In genomic region chr4:82223715-82224114, GRCh38 we compare ENCODE assay signal across 1 cellular context.
TF ChIP-seq lines count a peak whose summit lies in the region.

No MANE protein-coding gene starts in this region.

TF ChIP-seq in K562, 482 proteins besides CTCF, POLR2A, EP300 and RAD21 (continued from another document):
- TF ChIP-seq MYC (IDR thresholded peaks at IDR 0.05; ENCODE audit: low read depth, low read length) = no peak
- no peak for TF ChIP-seq MYC (CRISPR knock-in tag; IDR thresholded peaks at IDR 0.05; ENCODE audit: borderline replicate concordance, low read depth)
- TF ChIP-seq, protein P1, sequence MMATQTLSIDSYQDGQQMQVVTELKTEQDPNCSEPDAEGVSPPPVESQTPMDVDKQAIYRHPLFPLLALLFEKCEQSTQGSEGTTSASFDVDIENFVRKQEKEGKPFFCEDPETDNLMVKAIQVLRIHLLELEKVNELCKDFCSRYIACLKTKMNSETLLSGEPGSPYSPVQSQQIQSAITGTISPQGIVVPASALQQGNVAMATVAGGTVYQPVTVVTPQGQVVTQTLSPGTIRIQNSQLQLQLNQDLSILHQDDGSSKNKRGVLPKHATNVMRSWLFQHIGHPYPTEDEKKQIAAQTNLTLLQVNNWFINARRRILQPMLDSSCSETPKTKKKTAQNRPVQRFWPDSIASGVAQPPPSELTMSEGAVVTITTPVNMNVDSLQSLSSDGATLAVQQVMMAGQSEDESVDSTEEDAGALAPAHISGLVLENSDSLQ (IDR thresholded peaks at IDR 0.05) = no peak
- peak in 1 of 2 experiments; percentile 69; a peak in 1 of 4 replicates for TF ChIP-seq SRF (CRISPR knock-in tag; IDR thresholded peaks at IDR 0.05)
- no peak for TF ChIP-seq CBX1 (IDR thresholded peaks at IDR 0.05; ENCODE audit: low read depth)
- TF ChIP-seq, protein P2, sequence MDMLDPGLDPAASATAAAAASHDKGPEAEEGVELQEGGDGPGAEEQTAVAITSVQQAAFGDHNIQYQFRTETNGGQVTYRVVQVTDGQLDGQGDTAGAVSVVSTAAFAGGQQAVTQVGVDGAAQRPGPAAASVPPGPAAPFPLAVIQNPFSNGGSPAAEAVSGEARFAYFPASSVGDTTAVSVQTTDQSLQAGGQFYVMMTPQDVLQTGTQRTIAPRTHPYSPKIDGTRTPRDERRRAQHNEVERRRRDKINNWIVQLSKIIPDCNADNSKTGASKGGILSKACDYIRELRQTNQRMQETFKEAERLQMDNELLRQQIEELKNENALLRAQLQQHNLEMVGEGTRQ (CRISPR knock-in tag; IDR thresholded peaks at IDR 0.05) = peak; percentile 55
- TF ChIP-seq GTF3C2 (IDR thresholded peaks at IDR 0.05; ENCODE audit: borderline replicate concordance, extremely low read depth, insufficient read length) = no peak
- 0 out of 2 replicates have a peak, but pooled peaks have one; percentile 37 for TF ChIP-seq SPI1 (IDR thresholded peaks at IDR 0.05; ENCODE audit: borderline replicate concordance, low read depth, low read length)
- no peak for TF ChIP-seq CBX8 (IDR thresholded peaks at IDR 0.05; ENCODE audit: borderline replicate concordance, extremely low read depth, low read depth, low read length, poor library complexity, severe bottlenecking)
- TF ChIP-seq NCOA6 (IDR thresholded peaks at IDR 0.05) = no peak
- TF ChIP-seq, protein P3, sequence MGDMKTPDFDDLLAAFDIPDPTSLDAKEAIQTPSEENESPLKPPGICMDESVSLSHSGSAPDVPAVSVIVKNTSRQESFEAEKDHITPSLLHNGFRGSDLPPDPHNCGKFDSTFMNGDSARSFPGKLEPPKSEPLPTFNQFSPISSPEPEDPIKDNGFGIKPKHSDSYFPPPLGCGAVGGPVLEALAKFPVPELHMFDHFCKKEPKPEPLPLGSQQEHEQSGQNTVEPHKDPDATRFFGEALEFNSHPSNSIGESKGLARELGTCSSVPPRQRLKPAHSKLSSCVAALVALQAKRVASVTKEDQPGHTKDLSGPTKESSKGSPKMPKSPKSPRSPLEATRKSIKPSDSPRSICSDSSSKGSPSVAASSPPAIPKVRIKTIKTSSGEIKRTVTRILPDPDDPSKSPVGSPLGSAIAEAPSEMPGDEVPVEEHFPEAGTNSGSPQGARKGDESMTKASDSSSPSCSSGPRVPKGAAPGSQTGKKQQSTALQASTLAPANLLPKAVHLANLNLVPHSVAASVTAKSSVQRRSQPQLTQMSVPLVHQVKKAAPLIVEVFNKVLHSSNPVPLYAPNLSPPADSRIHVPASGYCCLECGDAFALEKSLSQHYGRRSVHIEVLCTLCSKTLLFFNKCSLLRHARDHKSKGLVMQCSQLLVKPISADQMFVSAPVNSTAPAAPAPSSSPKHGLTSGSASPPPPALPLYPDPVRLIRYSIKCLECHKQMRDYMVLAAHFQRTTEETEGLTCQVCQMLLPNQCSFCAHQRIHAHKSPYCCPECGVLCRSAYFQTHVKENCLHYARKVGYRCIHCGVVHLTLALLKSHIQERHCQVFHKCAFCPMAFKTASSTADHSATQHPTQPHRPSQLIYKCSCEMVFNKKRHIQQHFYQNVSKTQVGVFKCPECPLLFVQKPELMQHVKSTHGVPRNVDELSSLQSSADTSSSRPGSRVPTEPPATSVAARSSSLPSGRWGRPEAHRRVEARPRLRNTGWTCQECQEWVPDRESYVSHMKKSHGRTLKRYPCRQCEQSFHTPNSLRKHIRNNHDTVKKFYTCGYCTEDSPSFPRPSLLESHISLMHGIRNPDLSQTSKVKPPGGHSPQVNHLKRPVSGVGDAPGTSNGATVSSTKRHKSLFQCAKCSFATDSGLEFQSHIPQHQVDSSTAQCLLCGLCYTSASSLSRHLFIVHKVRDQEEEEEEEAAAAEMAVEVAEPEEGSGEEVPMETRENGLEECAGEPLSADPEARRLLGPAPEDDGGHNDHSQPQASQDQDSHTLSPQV (IDR thresholded peaks at IDR 0.05) = no peak
- TF ChIP-seq NCOR1 (IDR thresholded peaks at IDR 0.05) = no peak
- TF ChIP-seq ZBTB8A (IDR thresholded peaks at IDR 0.05; ENCODE audit: partially characterized antibody) = no peak
- TF ChIP-seq GABPB1 (CRISPR knock-in tag; IDR thresholded peaks at IDR 0.05) = no peak
